2 cellular contexts compared by ENCODE assay signal in genomic region chr3:166519443-166519842, GRCh38.
TF ChIP-seq lines count a peak whose summit lies in the region.

No MANE protein-coding gene starts in this region.

TF ChIP-seq in HepG2, 621 proteins besides CTCF, POLR2A, EP300 and RAD21 (continued from another document):
- TF ChIP-seq GLMP (CRISPR knock-in tag; IDR thresholded peaks at IDR 0.05; ENCODE audit: borderline replicate concordance), result no peak
TF ChIP-seq in HepG2: peak in this region for 2.

TF ChIP-seq in K562, 482 proteins besides CTCF, POLR2A, EP300 and RAD21 (continued from another document):
- TF ChIP-seq, protein P1, sequence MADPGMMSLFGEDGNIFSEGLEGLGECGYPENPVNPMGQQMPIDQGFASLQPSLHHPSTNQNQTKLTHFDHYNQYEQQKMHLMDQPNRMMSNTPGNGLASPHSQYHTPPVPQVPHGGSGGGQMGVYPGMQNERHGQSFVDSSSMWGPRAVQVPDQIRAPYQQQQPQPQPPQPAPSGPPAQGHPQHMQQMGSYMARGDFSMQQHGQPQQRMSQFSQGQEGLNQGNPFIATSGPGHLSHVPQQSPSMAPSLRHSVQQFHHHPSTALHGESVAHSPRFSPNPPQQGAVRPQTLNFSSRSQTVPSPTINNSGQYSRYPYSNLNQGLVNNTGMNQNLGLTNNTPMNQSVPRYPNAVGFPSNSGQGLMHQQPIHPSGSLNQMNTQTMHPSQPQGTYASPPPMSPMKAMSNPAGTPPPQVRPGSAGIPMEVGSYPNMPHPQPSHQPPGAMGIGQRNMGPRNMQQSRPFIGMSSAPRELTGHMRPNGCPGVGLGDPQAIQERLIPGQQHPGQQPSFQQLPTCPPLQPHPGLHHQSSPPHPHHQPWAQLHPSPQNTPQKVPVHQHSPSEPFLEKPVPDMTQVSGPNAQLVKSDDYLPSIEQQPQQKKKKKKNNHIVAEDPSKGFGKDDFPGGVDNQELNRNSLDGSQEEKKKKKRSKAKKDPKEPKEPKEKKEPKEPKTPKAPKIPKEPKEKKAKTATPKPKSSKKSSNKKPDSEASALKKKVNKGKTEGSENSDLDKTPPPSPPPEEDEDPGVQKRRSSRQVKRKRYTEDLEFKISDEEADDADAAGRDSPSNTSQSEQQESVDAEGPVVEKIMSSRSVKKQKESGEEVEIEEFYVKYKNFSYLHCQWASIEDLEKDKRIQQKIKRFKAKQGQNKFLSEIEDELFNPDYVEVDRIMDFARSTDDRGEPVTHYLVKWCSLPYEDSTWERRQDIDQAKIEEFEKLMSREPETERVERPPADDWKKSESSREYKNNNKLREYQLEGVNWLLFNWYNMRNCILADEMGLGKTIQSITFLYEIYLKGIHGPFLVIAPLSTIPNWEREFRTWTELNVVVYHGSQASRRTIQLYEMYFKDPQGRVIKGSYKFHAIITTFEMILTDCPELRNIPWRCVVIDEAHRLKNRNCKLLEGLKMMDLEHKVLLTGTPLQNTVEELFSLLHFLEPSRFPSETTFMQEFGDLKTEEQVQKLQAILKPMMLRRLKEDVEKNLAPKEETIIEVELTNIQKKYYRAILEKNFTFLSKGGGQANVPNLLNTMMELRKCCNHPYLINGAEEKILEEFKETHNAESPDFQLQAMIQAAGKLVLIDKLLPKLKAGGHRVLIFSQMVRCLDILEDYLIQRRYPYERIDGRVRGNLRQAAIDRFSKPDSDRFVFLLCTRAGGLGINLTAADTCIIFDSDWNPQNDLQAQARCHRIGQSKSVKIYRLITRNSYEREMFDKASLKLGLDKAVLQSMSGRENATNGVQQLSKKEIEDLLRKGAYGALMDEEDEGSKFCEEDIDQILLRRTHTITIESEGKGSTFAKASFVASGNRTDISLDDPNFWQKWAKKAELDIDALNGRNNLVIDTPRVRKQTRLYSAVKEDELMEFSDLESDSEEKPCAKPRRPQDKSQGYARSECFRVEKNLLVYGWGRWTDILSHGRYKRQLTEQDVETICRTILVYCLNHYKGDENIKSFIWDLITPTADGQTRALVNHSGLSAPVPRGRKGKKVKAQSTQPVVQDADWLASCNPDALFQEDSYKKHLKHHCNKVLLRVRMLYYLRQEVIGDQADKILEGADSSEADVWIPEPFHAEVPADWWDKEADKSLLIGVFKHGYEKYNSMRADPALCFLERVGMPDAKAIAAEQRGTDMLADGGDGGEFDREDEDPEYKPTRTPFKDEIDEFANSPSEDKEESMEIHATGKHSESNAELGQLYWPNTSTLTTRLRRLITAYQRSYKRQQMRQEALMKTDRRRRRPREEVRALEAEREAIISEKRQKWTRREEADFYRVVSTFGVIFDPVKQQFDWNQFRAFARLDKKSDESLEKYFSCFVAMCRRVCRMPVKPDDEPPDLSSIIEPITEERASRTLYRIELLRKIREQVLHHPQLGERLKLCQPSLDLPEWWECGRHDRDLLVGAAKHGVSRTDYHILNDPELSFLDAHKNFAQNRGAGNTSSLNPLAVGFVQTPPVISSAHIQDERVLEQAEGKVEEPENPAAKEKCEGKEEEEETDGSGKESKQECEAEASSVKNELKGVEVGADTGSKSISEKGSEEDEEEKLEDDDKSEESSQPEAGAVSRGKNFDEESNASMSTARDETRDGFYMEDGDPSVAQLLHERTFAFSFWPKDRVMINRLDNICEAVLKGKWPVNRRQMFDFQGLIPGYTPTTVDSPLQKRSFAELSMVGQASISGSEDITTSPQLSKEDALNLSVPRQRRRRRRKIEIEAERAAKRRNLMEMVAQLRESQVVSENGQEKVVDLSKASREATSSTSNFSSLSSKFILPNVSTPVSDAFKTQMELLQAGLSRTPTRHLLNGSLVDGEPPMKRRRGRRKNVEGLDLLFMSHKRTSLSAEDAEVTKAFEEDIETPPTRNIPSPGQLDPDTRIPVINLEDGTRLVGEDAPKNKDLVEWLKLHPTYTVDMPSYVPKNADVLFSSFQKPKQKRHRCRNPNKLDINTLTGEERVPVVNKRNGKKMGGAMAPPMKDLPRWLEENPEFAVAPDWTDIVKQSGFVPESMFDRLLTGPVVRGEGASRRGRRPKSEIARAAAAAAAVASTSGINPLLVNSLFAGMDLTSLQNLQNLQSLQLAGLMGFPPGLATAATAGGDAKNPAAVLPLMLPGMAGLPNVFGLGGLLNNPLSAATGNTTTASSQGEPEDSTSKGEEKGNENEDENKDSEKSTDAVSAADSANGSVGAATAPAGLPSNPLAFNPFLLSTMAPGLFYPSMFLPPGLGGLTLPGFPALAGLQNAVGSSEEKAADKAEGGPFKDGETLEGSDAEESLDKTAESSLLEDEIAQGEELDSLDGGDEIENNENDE (IDR thresholded peaks at IDR 0.05; ENCODE audit: low read depth, low read length), result no peak
- no peak for TF ChIP-seq HNRNPLL (IDR thresholded peaks at IDR 0.05; ENCODE audit: low read depth, low read length, poor library complexity, severe bottlenecking)
- TF ChIP-seq CREBBP (IDR thresholded peaks at IDR 0.05; ENCODE audit: low read depth, low read length), result no peak
- TF ChIP-seq, protein P2, sequence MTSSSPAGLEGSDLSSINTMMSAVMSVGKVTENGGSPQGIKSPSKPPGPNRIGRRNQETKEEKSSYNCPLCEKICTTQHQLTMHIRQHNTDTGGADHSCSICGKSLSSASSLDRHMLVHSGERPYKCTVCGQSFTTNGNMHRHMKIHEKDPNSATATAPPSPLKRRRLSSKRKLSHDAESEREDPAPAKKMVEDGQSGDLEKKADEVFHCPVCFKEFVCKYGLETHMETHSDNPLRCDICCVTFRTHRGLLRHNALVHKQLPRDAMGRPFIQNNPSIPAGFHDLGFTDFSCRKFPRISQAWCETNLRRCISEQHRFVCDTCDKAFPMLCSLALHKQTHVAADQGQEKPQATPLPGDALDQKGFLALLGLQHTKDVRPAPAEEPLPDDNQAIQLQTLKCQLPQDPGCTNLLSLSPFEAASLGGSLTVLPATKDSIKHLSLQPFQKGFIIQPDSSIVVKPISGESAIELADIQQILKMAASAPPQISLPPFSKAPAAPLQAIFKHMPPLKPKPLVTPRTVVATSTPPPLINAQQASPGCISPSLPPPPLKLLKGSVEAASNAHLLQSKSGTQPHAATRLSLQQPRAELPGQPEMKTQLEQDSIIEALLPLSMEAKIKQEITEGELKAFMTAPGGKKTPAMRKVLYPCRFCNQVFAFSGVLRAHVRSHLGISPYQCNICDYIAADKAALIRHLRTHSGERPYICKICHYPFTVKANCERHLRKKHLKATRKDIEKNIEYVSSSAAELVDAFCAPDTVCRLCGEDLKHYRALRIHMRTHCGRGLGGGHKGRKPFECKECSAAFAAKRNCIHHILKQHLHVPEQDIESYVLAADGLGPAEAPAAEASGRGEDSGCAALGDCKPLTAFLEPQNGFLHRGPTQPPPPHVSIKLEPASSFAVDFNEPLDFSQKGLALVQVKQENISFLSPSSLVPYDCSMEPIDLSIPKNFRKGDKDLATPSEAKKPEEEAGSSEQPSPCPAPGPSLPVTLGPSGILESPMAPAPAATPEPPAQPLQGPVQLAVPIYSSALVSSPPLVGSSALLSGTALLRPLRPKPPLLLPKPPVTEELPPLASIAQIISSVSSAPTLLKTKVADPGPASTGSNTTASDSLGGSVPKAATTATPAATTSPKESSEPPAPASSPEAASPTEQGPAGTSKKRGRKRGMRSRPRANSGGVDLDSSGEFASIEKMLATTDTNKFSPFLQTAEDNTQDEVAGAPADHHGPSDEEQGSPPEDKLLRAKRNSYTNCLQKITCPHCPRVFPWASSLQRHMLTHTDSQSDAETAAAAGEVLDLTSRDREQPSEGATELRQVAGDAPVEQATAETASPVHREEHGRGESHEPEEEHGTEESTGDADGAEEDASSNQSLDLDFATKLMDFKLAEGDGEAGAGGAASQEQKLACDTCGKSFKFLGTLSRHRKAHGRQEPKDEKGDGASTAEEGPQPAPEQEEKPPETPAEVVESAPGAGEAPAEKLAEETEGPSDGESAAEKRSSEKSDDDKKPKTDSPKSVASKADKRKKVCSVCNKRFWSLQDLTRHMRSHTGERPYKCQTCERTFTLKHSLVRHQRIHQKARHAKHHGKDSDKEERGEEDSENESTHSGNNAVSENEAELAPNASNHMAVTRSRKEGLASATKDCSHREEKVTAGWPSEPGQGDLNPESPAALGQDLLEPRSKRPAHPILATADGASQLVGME (CRISPR knock-in tag; IDR thresholded peaks at IDR 0.05), result no peak
- TF ChIP-seq PTBP1 (IDR thresholded peaks at IDR 0.05; ENCODE audit: low read depth, low read length), result no peak
- TF ChIP-seq, protein P3, sequence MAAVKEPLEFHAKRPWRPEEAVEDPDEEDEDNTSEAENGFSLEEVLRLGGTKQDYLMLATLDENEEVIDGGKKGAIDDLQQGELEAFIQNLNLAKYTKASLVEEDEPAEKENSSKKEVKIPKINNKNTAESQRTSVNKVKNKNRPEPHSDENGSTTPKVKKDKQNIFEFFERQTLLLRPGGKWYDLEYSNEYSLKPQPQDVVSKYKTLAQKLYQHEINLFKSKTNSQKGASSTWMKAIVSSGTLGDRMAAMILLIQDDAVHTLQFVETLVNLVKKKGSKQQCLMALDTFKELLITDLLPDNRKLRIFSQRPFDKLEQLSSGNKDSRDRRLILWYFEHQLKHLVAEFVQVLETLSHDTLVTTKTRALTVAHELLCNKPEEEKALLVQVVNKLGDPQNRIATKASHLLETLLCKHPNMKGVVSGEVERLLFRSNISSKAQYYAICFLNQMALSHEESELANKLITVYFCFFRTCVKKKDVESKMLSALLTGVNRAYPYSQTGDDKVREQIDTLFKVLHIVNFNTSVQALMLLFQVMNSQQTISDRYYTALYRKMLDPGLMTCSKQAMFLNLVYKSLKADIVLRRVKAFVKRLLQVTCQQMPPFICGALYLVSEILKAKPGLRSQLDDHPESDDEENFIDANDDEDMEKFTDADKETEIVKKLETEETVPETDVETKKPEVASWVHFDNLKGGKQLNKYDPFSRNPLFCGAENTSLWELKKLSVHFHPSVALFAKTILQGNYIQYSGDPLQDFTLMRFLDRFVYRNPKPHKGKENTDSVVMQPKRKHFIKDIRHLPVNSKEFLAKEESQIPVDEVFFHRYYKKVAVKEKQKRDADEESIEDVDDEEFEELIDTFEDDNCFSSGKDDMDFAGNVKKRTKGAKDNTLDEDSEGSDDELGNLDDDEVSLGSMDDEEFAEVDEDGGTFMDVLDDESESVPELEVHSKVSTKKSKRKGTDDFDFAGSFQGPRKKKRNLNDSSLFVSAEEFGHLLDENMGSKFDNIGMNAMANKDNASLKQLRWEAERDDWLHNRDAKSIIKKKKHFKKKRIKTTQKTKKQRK (IDR thresholded peaks at IDR 0.05; ENCODE audit: borderline replicate concordance, low read depth, low read length), result no peak
- no peak for TF ChIP-seq KLF1 (tag; IDR thresholded peaks at IDR 0.05)
- peak; percentile 28; the same call in 1 of the 2 replicates for TF ChIP-seq MAFF (IDR thresholded peaks at IDR 0.05; ENCODE audit: low read length)
- TF ChIP-seq FOXP1 (CRISPR knock-in tag; IDR thresholded peaks at IDR 0.05), result no peak
- TF ChIP-seq C11orf30 (IDR thresholded peaks at IDR 0.05; ENCODE audit: low read depth), result peak; percentile 22; the same call in 1 of the 2 replicates
- no peak for TF ChIP-seq PHB2 (IDR thresholded peaks at IDR 0.05; ENCODE audit: low read depth)
- 0 out of 2 replicates have a peak, but pooled peaks have one; percentile 24 for TF ChIP-seq MAFK (IDR thresholded peaks at IDR 0.05; ENCODE audit: low read length)
- TF ChIP-seq ZNF551 (CRISPR knock-in tag; IDR thresholded peaks at IDR 0.05), result no peak
- no peak for TF ChIP-seq ZNF395 (CRISPR knock-in tag; IDR thresholded peaks at IDR 0.05)
- TF ChIP-seq MED1 (CRISPR knock-in tag; IDR thresholded peaks at IDR 0.05; ENCODE audit: borderline replicate concordance), result no peak
- TF ChIP-seq GTF2E2 (tag; IDR thresholded peaks at IDR 0.05), result no peak
- no peak for TF ChIP-seq PPARD (CRISPR knock-in tag; IDR thresholded peaks at IDR 0.05)
- no peak for TF ChIP-seq KLF10 (CRISPR knock-in tag; IDR thresholded peaks at IDR 0.05)
- no peak for TF ChIP-seq ZSCAN29 (IDR thresholded peaks at IDR 0.05)
- no peak for TF ChIP-seq ZNF696 (CRISPR knock-in tag; conservative IDR thresholded peaks at IDR 0.05)
- TF ChIP-seq KLF6 (CRISPR knock-in tag; IDR thresholded peaks at IDR 0.05; ENCODE audit: borderline replicate concordance), result no peak
- TF ChIP-seq MAZ (CRISPR knock-in tag; conservative IDR thresholded peaks at IDR 0.05 in 1 of 2, IDR thresholded peaks at IDR 0.05 in 1 of 2), result no peak
- TF ChIP-seq HMGN3 (IDR thresholded peaks at IDR 0.05; ENCODE audit: borderline replicate concordance, extremely low read depth, insufficient read length, low read depth, low read length), result no peak
- no peak for TF ChIP-seq ZBTB11 (CRISPR knock-in tag; IDR thresholded peaks at IDR 0.05)
- peak; percentile 59 for TF ChIP-seq MAFG (tag; conservative IDR thresholded peaks at IDR 0.05)
- TF ChIP-seq ZFX (CRISPR knock-in tag; IDR thresholded peaks at IDR 0.05), result no peak
- TF ChIP-seq RBM25 (IDR thresholded peaks at IDR 0.05; ENCODE audit: low read depth, low read length, severe bottlenecking), result peak; percentile 0
- no peak for TF ChIP-seq DACH1 (IDR thresholded peaks at IDR 0.05; ENCODE audit: partially characterized antibody)
- TF ChIP-seq ZNF212 (CRISPR knock-in tag; IDR thresholded peaks at IDR 0.05), result no peak
TF ChIP-seq in K562: peak in this region for 6.
